ENCODE assay signal across 1 cellular context in genomic region chr16:72013888-72014538, GRCh38.
TF ChIP-seq lines count a peak whose summit lies in the region.

No MANE protein-coding gene starts in this region.

TF ChIP-seq in K562, 482 proteins besides CTCF, POLR2A, EP300 and RAD21 (continues in another document):
- peak; percentile 70 for TF ChIP-seq TEAD4 (IDR thresholded peaks at IDR 0.05; ENCODE audit: low read length)
- no peak for TF ChIP-seq TEAD4 (CRISPR knock-in tag; IDR thresholded peaks at IDR 0.05; ENCODE audit: borderline replicate concordance)
- peak; percentile 87 for TF ChIP-seq CBFA2T3 (IDR thresholded peaks at IDR 0.05)
- TF ChIP-seq TEAD1 (CRISPR knock-in tag; IDR thresholded peaks at IDR 0.05), result 0 out of 4 replicates have a peak, but pooled peaks of 1 of the 2 experiments have one; percentile 54
- TF ChIP-seq CTCFL (IDR thresholded peaks at IDR 0.05; ENCODE audit: borderline replicate concordance, insufficient read depth, low read depth, low read length, poor library complexity, severe bottlenecking), result no peak
- peak; percentile 23 for TF ChIP-seq CCNT2 (IDR thresholded peaks at IDR 0.05; ENCODE audit: borderline replicate concordance, extremely low read depth, insufficient read length, low read depth, low read length)
- no peak for TF ChIP-seq RFX1 (IDR thresholded peaks at IDR 0.05)
- TF ChIP-seq CAMTA2 (CRISPR knock-in tag; conservative IDR thresholded peaks at IDR 0.05), result no peak
- TF ChIP-seq RREB1 (CRISPR knock-in tag; IDR thresholded peaks at IDR 0.05), result 0 out of 2 replicates have a peak, but pooled peaks have one; percentile 5
- no peak for TF ChIP-seq SNIP1 (IDR thresholded peaks at IDR 0.05; ENCODE audit: low read depth)
- TF ChIP-seq SIN3B (IDR thresholded peaks at IDR 0.05; ENCODE audit: low read depth), result no peak
- no peak for TF ChIP-seq KAT7 (CRISPR knock-in tag; IDR thresholded peaks at IDR 0.05; ENCODE audit: borderline replicate concordance)
- no peak for TF ChIP-seq TFAM (CRISPR knock-in tag; conservative IDR thresholded peaks at IDR 0.05)
- TF ChIP-seq FOS (IDR thresholded peaks at IDR 0.05; ENCODE audit: extremely low read depth, insufficient read length), result no peak
- no peak for TF ChIP-seq KDM5B (IDR thresholded peaks at IDR 0.05; ENCODE audit: insufficient replicate concordance, low read depth, low read length)
- TF ChIP-seq ERF (CRISPR knock-in tag; IDR thresholded peaks at IDR 0.05), result no peak
- TF ChIP-seq PHB2 (IDR thresholded peaks at IDR 0.05; ENCODE audit: low read depth), result no peak
- no peak for TF ChIP-seq HNRNPLL (IDR thresholded peaks at IDR 0.05; ENCODE audit: low read depth, low read length, poor library complexity, severe bottlenecking)
- no peak for TF ChIP-seq NFE2 (IDR thresholded peaks at IDR 0.05; ENCODE audit: low read depth)
- TF ChIP-seq, protein P1, sequence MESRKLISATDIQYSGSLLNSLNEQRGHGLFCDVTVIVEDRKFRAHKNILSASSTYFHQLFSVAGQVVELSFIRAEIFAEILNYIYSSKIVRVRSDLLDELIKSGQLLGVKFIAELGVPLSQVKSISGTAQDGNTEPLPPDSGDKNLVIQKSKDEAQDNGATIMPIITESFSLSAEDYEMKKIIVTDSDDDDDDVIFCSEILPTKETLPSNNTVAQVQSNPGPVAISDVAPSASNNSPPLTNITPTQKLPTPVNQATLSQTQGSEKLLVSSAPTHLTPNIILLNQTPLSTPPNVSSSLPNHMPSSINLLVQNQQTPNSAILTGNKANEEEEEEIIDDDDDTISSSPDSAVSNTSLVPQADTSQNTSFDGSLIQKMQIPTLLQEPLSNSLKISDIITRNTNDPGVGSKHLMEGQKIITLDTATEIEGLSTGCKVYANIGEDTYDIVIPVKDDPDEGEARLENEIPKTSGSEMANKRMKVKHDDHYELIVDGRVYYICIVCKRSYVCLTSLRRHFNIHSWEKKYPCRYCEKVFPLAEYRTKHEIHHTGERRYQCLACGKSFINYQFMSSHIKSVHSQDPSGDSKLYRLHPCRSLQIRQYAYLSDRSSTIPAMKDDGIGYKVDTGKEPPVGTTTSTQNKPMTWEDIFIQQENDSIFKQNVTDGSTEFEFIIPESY (CRISPR knock-in tag; IDR thresholded peaks at IDR 0.05), result no peak
- TF ChIP-seq STAT5A (IDR thresholded peaks at IDR 0.05; ENCODE audit: borderline replicate concordance, low read length), result peak; percentile 45; the same call in 1 of the 2 replicates
- peak; percentile 81 for TF ChIP-seq TCF3 (CRISPR knock-in tag; IDR thresholded peaks at IDR 0.05)
- TF ChIP-seq KDM1A (IDR thresholded peaks at IDR 0.05), result peak; percentile 21 to 36; a peak in 2 of 4 replicates
- no peak for TF ChIP-seq CHD1 (IDR thresholded peaks at IDR 0.05; ENCODE audit: low read length)
- no peak for TF ChIP-seq NRF1 (conservative IDR thresholded peaks at IDR 0.05 in 1 of 2, IDR thresholded peaks at IDR 0.05 in 1 of 2)
- TF ChIP-seq, protein P2, sequence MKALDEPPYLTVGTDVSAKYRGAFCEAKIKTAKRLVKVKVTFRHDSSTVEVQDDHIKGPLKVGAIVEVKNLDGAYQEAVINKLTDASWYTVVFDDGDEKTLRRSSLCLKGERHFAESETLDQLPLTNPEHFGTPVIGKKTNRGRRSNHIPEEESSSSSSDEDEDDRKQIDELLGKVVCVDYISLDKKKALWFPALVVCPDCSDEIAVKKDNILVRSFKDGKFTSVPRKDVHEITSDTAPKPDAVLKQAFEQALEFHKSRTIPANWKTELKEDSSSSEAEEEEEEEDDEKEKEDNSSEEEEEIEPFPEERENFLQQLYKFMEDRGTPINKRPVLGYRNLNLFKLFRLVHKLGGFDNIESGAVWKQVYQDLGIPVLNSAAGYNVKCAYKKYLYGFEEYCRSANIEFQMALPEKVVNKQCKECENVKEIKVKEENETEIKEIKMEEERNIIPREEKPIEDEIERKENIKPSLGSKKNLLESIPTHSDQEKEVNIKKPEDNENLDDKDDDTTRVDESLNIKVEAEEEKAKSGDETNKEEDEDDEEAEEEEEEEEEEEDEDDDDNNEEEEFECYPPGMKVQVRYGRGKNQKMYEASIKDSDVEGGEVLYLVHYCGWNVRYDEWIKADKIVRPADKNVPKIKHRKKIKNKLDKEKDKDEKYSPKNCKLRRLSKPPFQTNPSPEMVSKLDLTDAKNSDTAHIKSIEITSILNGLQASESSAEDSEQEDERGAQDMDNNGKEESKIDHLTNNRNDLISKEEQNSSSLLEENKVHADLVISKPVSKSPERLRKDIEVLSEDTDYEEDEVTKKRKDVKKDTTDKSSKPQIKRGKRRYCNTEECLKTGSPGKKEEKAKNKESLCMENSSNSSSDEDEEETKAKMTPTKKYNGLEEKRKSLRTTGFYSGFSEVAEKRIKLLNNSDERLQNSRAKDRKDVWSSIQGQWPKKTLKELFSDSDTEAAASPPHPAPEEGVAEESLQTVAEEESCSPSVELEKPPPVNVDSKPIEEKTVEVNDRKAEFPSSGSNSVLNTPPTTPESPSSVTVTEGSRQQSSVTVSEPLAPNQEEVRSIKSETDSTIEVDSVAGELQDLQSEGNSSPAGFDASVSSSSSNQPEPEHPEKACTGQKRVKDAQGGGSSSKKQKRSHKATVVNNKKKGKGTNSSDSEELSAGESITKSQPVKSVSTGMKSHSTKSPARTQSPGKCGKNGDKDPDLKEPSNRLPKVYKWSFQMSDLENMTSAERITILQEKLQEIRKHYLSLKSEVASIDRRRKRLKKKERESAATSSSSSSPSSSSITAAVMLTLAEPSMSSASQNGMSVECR (CRISPR knock-in tag; IDR thresholded peaks at IDR 0.05), result no peak
- TF ChIP-seq RCOR1 (IDR thresholded peaks at IDR 0.05; ENCODE audit: borderline replicate concordance in 1 of 2, low read depth in 2 of 2, low read length in 2 of 2), result peak in 1 of 2 experiments; percentile 52; a peak in 1 of 4 replicates
- peak; percentile 27 for TF ChIP-seq NEUROD1 (IDR thresholded peaks at IDR 0.05; ENCODE audit: borderline replicate concordance, low read depth, low read length, partially characterized antibody)
- peak; percentile 36; the same call in 1 of the 2 replicates for TF ChIP-seq CXXC5 (CRISPR knock-in tag; IDR thresholded peaks at IDR 0.05)
- peak; percentile 94 for TF ChIP-seq TFAP4 (CRISPR knock-in tag; IDR thresholded peaks at IDR 0.05; ENCODE audit: borderline replicate concordance)
- TF ChIP-seq ZNF316 (IDR thresholded peaks at IDR 0.05), result 0 out of 2 replicates have a peak, but pooled peaks have one; percentile 5
- TF ChIP-seq, protein P3, sequence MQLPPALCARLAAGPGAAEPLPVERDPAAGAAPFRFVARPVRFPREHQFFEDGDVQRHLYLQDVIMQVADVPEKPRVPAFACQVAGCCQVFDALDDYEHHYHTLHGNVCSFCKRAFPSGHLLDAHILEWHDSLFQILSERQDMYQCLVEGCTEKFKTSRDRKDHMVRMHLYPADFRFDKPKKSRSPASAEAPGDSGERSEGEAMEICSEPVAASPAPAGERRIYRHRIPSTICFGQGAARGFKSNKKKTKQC (CRISPR knock-in tag; IDR thresholded peaks at IDR 0.05), result no peak
- TF ChIP-seq ZNF263 (CRISPR knock-in tag; IDR thresholded peaks at IDR 0.05; ENCODE audit: borderline replicate concordance), result no peak
- TF ChIP-seq ZEB2 (IDR thresholded peaks at IDR 0.05), result no peak; the same call in 1 of the 2 replicates
- no peak for TF ChIP-seq HNRNPH1 (optimal IDR thresholded peaks at IDR 0.05; ENCODE audit: low read depth, low read length)
- no peak for TF ChIP-seq BRF1 (IDR thresholded peaks at IDR 0.05; ENCODE audit: borderline replicate concordance, extremely low read depth, insufficient read length)
- TF ChIP-seq NR2C2 (CRISPR knock-in tag; IDR thresholded peaks at IDR 0.05), result no peak
- TF ChIP-seq NR2C2 (tag; IDR thresholded peaks at IDR 0.05), result peak; percentile 61
- no peak for TF ChIP-seq TAF7 (tag; IDR thresholded peaks at IDR 0.05)
- no peak for TF ChIP-seq RBM39 (optimal IDR thresholded peaks at IDR 0.05; ENCODE audit: low read depth, low read length)
- TF ChIP-seq BACH1 (tag; IDR thresholded peaks at IDR 0.05), result no peak
- no peak for TF ChIP-seq HMG20A (CRISPR knock-in tag; conservative IDR thresholded peaks at IDR 0.05)
- peak; percentile 26; the same call in 1 of the 2 replicates for TF ChIP-seq SMAD4 (CRISPR knock-in tag; conservative IDR thresholded peaks at IDR 0.05)
- TF ChIP-seq ZNF212 (CRISPR knock-in tag; IDR thresholded peaks at IDR 0.05), result no peak
- no peak for TF ChIP-seq COPS2 (conservative IDR thresholded peaks at IDR 0.05)
- TF ChIP-seq, protein P4, sequence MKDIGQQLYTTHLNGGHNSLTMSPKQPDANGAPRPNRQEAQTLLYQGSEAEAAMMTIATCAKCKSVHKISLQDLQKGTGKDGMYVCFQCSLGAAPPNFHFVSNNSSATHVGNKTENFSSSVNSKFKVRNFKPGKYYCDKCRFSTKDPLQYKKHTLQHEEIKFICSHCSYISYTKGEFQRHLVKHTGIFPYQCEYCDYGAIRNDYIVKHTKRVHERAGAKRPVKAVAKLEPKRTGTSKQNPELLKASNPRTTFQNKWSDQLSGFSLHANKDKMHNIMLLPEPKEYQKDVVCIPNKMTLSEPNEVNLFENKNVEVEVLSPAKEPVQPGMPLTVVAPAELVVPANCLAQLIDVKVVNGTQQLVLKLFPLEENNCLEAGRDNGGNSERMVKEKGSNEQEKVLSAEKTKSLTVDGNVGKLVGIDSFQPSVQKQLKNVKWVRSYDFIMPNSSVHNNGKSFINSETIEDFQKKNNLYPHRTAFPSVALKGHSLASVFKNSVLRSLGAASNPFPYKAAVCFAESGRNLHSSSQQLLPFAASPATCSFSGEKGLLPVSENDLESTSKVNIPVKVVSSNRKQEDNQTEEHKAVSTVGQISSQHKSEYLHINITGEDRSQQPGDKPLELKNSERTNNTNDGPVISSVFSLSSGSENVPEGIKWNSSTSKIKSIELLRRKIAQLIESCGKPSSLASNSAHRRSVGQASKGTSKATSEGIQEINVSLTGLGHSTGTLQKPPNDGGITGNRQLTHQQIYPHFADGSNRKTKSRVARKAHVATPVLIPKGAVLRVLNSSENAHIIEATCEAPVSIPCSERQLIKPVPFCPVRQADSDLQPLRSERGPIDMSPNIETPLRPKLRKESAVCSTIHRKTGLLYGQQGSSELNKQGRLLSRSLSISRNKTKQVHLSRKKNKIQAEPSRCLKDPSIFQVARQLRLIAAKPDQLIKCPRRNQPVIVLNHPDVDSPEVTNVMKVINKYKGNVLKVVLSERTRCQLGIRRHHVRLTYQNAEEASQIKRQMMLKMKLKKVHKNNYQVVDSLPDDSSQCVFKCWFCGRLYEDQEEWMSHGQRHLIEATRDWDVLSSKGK (CRISPR knock-in tag; IDR thresholded peaks at IDR 0.05), result no peak
